ENCODE assay signal across 18 cellular contexts in genomic region chr1:11984559-11984958, GRCh38. TPM values are rescaled to one million over a fixed set of nuclear protein-coding genes. Genes with fewer than 3 reads are reported as not detected.
DNase-seq lines count a peak whose midpoint lies in the region; ATAC-seq, FAIRE-seq and TF ChIP-seq lines count a peak whose summit lies in the region.
"Had no signal": no experiment of that assay in that cellular context is flagged by ENCODE, and none has a peak within 500 bp of the region (broad histone marks: within the 10 kb centered on the region; RNA-seq: fewer than 3 reads in every experiment).

No MANE protein-coding gene starts in this region.

- H3K4me1 ChIP-seq in HepG2 (ENCODE audit: insufficient read depth, low read length) (peaks cover 67% of the 10 kb centered on the region), right lobe of liver (peaks cover 0 to 47% (median 9%) of the 10 kb centered on the region in 4 donors), gastroesophageal sphincter (peaks cover 0 to 94% (median 19%) of the 10 kb centered on the region in 3 donors), neutrophil (ENCODE audit: control insufficient read depth in 1 of 2, insufficient read depth in 1 of 2, low read depth in 1 of 2, low read length in 1 of 2) (peaks cover 78 to 79% of the 10 kb centered on the region in 2 experiments)

- peak overlapping the region; percentile 54 for H3K4me2 ChIP-seq in HepG2 (ENCODE audit: low read depth, low read length)

- H3K79me2 ChIP-seq in HepG2 (ENCODE audit: insufficient read depth, low read length) = peaks cover 61% of the 10 kb centered on the region

- H2AFZ ChIP-seq in HepG2 (ENCODE audit: low read length) = no peak overlapping the region

- TF ChIP-seq CTCF in HepG2 (CRISPR knock-in tag; IDR thresholded peaks at IDR 0.05) (no peak), right lobe of liver (IDR thresholded peaks at IDR 0.05) (no peak), gastroesophageal sphincter (IDR thresholded peaks at IDR 0.05) (no peak), neutrophil (IDR thresholded peaks at IDR 0.05) (no peak)

- peaks cover 0 to 3% of the 10 kb centered on the region in 2 experiments; a peak in 1 of 5 replicates for H3K27me3 ChIP-seq in HepG2 (ENCODE audit: control insufficient read depth in 1 of 2, insufficient read depth in 2 of 2, low read length in 2 of 2)
- H3K27me3 ChIP-seq in right lobe of liver = no peaks in the 10 kb centered on the region
- H3K27me3 ChIP-seq in gastroesophageal sphincter = no peaks in the 10 kb centered on the region
- no peaks in the 10 kb centered on the region for H3K27me3 ChIP-seq in neutrophil
- H3K27me3 ChIP-seq: BLaER1, tibial nerve had no signal

- no peak for TF ChIP-seq EP300 in HepG2 (IDR thresholded peaks at IDR 0.05; ENCODE audit: low read depth in 2 of 2, low read length in 2 of 2)
- TF ChIP-seq EP300 in HepG2 (CRISPR knock-in tag; IDR thresholded peaks at IDR 0.05; ENCODE audit: borderline replicate concordance) = no peak
- no peak for TF ChIP-seq EP300 in gastroesophageal sphincter (IDR thresholded peaks at IDR 0.05)

- no peaks in the 10 kb centered on the region; the same call in 1 of the 2 replicates for H4K20me1 ChIP-seq in HepG2 (ENCODE audit: insufficient read depth, low read length)

- CTCF ChIA-PET in HepG2 (lab: Yijun Ruan, JAX; ENCODE audit: low intra/inter-chr PET ratio, low total read pairs) = no interaction called here

- H3K4me3 ChIP-seq in HepG2 (replicated peaks in 1 of 3; ENCODE audit: insufficient read depth in 1 of 3, low read depth in 2 of 3, low read length in 3 of 3) (peak overlapping the region in 1 of 3 experiments; percentile 20; a peak in 1 of 6 replicates), right lobe of liver (no peak overlapping the region), gastroesophageal sphincter (no peak overlapping the region), neutrophil (ENCODE audit: low read depth in 1 of 2, low read length in 1 of 2) (peak overlapping the region; percentile 48 to 49)
- H3K4me3 ChIP-seq: BLaER1, tibial nerve had no signal

- TF ChIP-seq POLR2A in HepG2 (IDR thresholded peaks at IDR 0.05; ENCODE audit: insufficient read depth in 1 of 2, low read depth in 2 of 2, low read length in 2 of 2) (no peak), right lobe of liver (IDR thresholded peaks at IDR 0.05) (no peak), gastroesophageal sphincter (IDR thresholded peaks at IDR 0.05) (no peak)

- 63% methylated on average over 6 of the region's 6 CpGs for WGBS in HepG2 (ENCODE audit: low lambda C conversion rate)
- 79% methylated on average over 6 of the region's 6 CpGs for WGBS in right lobe of liver (ENCODE audit: insufficient coverage, low coverage, low lambda C conversion rate, missing lambda C conversion rate)
- 73% methylated on average over 6 of the region's 6 CpGs; no CpG with 5 or more reads in 1 of the 2 donors for WGBS in gastroesophageal sphincter (ENCODE audit: low coverage in 1 of 2), 2 donors

- H3K36me3 ChIP-seq in HepG2 (replicated peaks in 1 of 2; ENCODE audit: control insufficient read depth in 1 of 2, insufficient read depth in 2 of 2, low read length in 2 of 2) (peaks cover 21 to 41% of the 10 kb centered on the region in 2 experiments; a peak in 4 of 5 replicates), right lobe of liver (peaks cover 0 to 36% (median 3%) of the 10 kb centered on the region in 4 donors), gastroesophageal sphincter (peaks cover 0 to 77% of the 10 kb centered on the region in 2 donors), neutrophil (peaks cover 40% of the 10 kb centered on the region)

- no peak for TF ChIP-seq RAD21 in HepG2 (CRISPR knock-in tag; IDR thresholded peaks at IDR 0.05)

- intact Hi-C loops in HepG2 (cut with micrococcal nuclease; ENCODE audit: unreplicated experiment) = no loop called here
- intact Hi-C loops in right lobe of liver (cut with DNase I) = no loop called here

- BruUV-seq in HepG2 (replicated peaks; lab: Mats Ljungman, UMichigan) = no TSS peak

- H3K27ac ChIP-seq in HepG2 (ENCODE audit: extremely low read length, insufficient read depth, low read length) (peak overlapping the region; percentile 55), right lobe of liver (peak overlapping the region in 1 of 3 donors; percentile 40), gastroesophageal sphincter (peak overlapping the region in 3 of 4 donors; percentile 48 to 94 (median 91)), neutrophil (peak overlapping the region; percentile 97)
- H3K27ac ChIP-seq: BLaER1, tibial nerve had no signal

- ATAC-seq in HepG2 (no peak), right lobe of liver (no peak), gastroesophageal sphincter (no peak), HG03460 (IDR thresholded peaks at IDR 0.05; ENCODE audit: unreplicated experiment) (no peak), HG02678 (IDR thresholded peaks at IDR 0.05; ENCODE audit: unreplicated experiment) (no peak), HG03469 (IDR thresholded peaks at IDR 0.05; ENCODE audit: unreplicated experiment) (no peak)
- ATAC-seq: Panc1 had no signal

- POLR2A ChIA-PET in HepG2 (lab: Yijun Ruan, JAX) = interaction anchor here (1.2 to 2.4 kb wide), 2 partner anchors 77 to 247 kb away, joined by 4 to 8 read pairs; no protein-coding TSS in a partner anchor

- in situ Hi-C loops in HepG2 (cut with HindIII; ENCODE audit: extremely low pct_ligation_motif_present, low pct_unique_long_range_greater_than_20kb) = no loop called here

- H3K9ac ChIP-seq in HepG2 (ENCODE audit: insufficient read depth, low read depth, low read length) = peak overlapping the region; percentile 41; the same call in 1 of the 2 replicates
- H3K9ac ChIP-seq: BLaER1 had no signal

- peak; percentile 14 for DNase-seq in HepG2 (ENCODE audit: low spot score)
- no peak for DNase-seq in right lobe of liver
- DNase-seq in GDM1 (lab: John Stamatoyannopoulos, UW) = no peak
- DNase-seq: ACHN; activated CD4-positive, alpha-beta T cell treated with anti-CD3 and anti-CD28 coated beads, Interleukin-2, amount 10 ng/mL, durations not matched to agents 24 days and 14 days; effector CD8-positive, alpha-beta T cell; IMR-90; NCI-H2081; NCI-H446 treated with DMSO at 0.1 percent for 48 hours; stimulated activated CD4-positive, alpha-beta T cell treated with anti-CD3 and anti-CD28 coated beads, Interleukin-4, amount 100 ng/mL, for 24 hours had no signal

- no peak for FAIRE-seq in HepG2 (lab: Jason Lieb, UNC)

- H3K9me3 ChIP-seq in HepG2 (ENCODE audit: low read length) = no peaks in the 10 kb centered on the region
- H3K9me3 ChIP-seq in right lobe of liver = no peaks in the 10 kb centered on the region
- H3K9me3 ChIP-seq in gastroesophageal sphincter = no peaks in the 10 kb centered on the region
- H3K9me3 ChIP-seq in neutrophil = no peaks in the 10 kb centered on the region
- H3K9me3 ChIP-seq: BLaER1, tibial nerve had no signal

RNA-seq across cellular contexts. Expression of gene MFN2, which starts 4.3 kb away (rescaled TPM):
- total RNA-seq in HepG2 (2016; rRNA removed; fragmentation: Illumina TruSeq; extraction: Trizol) (60.9 and 76.3 TPM in 2 replicates), right lobe of liver (10 to 100 TPM; 46.2 to 64.0 (median 61.7) TPM), gastroesophageal sphincter (100 to 1,000 TPM; 117 to 236 (median 186) TPM)
- total RNA-seq in HepG2 (2016; cell fraction: cytosol; rRNA removed; fragmentation: Illumina TruSeq; extraction: Trizol; ENCODE audit: low read depth) = 7.7 and 8.0 TPM in 2 replicates
- 61.5 and 70.2 TPM in 2 replicates for total RNA-seq in HepG2 (2016; cell fraction: insoluble cytoplasmic fraction; rRNA removed; fragmentation: Illumina TruSeq; extraction: Trizol)
- total RNA-seq in HepG2 (2016; cell fraction: membrane; rRNA removed; fragmentation: Illumina TruSeq; extraction: Trizol) = 31.8 and 32.8 TPM in 2 replicates
- total RNA-seq in HepG2 (2016; cell fraction: nucleus; rRNA removed; fragmentation: Illumina TruSeq; extraction: Trizol) = 38.7 and 39.7 TPM in 2 replicates
- 38.7 and 41.0 TPM in 2 replicates for polyA plus RNA-seq in HepG2 (2011; rRNA removed)
- 31.7 and 32.9 TPM in 2 replicates for polyA plus RNA-seq in HepG2 (2011; cell fraction: cytosol; rRNA removed)
- polyA plus RNA-seq in HepG2 (2011; cell fraction: nucleus; rRNA removed) = 49.1 and 52.9 TPM in 2 replicates
- polyA plus RNA-seq in HepG2 (2012) = 42.4 and 55.4 TPM in 2 replicates
- polyA plus RNA-seq in HepG2 (2016; cell fraction: cytosol; fragmentation: Illumina TruSeq; extraction: Trizol; ENCODE audit: low read depth) = 4.0 and 4.2 TPM in 2 replicates
- 52.2 and 60.5 TPM in 2 replicates for polyA plus RNA-seq in HepG2 (2016; cell fraction: insoluble cytoplasmic fraction; fragmentation: Illumina TruSeq; extraction: Trizol; ENCODE audit: low read depth)
- polyA plus RNA-seq in HepG2 (2016; cell fraction: membrane; fragmentation: Illumina TruSeq; extraction: Trizol; ENCODE audit: low read depth) = 14.0 and 14.3 TPM in 2 replicates
- 45.1 and 48.2 TPM in 2 replicates for polyA plus RNA-seq in HepG2 (2016; cell fraction: nucleus; fragmentation: Illumina TruSeq; extraction: Trizol; ENCODE audit: insufficient read depth, low read depth)
- polyA minus RNA-seq in HepG2 (2011; rRNA and poly(A)+ RNA removed; ENCODE audit: low replicate concordance) = 83.9 and 88.4 TPM in 2 replicates
- polyA minus RNA-seq in HepG2 (2011; cell fraction: cytosol; rRNA and poly(A)+ RNA removed) = 26.6 and 33.4 TPM in 2 replicates
- 22.5 and 40.8 TPM in 2 replicates for polyA minus RNA-seq in HepG2 (2011; cell fraction: nucleus; rRNA and poly(A)+ RNA removed)

RNA-seq across cellular contexts. Expression of gene MIIP, which starts 34.7 kb away (rescaled TPM):
- total RNA-seq in HepG2 (2016; rRNA removed; fragmentation: Illumina TruSeq; extraction: Trizol) (23.6 and 35.2 TPM in 2 replicates), right lobe of liver (10 to 100 TPM in 5 of 6 experiments, 1 to 10 TPM in 1; 7.6 to 19.7 (median 12.1) TPM), gastroesophageal sphincter (10 to 100 TPM; 24.1 to 41.9 (median 31.8) TPM)
- total RNA-seq in HepG2 (2016; cell fraction: cytosol; rRNA removed; fragmentation: Illumina TruSeq; extraction: Trizol; ENCODE audit: low read depth) = 52.3 and 57.6 TPM in 2 replicates
- 21.8 and 38.2 TPM in 2 replicates for total RNA-seq in HepG2 (2016; cell fraction: insoluble cytoplasmic fraction; rRNA removed; fragmentation: Illumina TruSeq; extraction: Trizol)
- total RNA-seq in HepG2 (2016; cell fraction: membrane; rRNA removed; fragmentation: Illumina TruSeq; extraction: Trizol) = 42.3 and 49.9 TPM in 2 replicates
- total RNA-seq in HepG2 (2016; cell fraction: nucleus; rRNA removed; fragmentation: Illumina TruSeq; extraction: Trizol) = 27.2 and 31.9 TPM in 2 replicates
- polyA plus RNA-seq in HepG2 (2011; rRNA removed) = 23.0 and 31.1 TPM in 2 replicates
- 11.2 and 20.9 TPM in 2 replicates for polyA plus RNA-seq in HepG2 (2011; cell fraction: cytosol; rRNA removed)
- polyA plus RNA-seq in HepG2 (2011; cell fraction: nucleus; rRNA removed) = 166 and 217 TPM in 2 replicates
- 9.1 and 20.3 TPM in 2 replicates for polyA plus RNA-seq in HepG2 (2012)
- polyA plus RNA-seq in HepG2 (2016; cell fraction: cytosol; fragmentation: Illumina TruSeq; extraction: Trizol; ENCODE audit: low read depth) = 34.0 and 38.2 TPM in 2 replicates
- polyA plus RNA-seq in HepG2 (2016; cell fraction: insoluble cytoplasmic fraction; fragmentation: Illumina TruSeq; extraction: Trizol; ENCODE audit: low read depth) = 17.3 and 17.8 TPM in 2 replicates
- 27.7 and 34.3 TPM in 2 replicates for polyA plus RNA-seq in HepG2 (2016; cell fraction: membrane; fragmentation: Illumina TruSeq; extraction: Trizol; ENCODE audit: low read depth)
- polyA plus RNA-seq in HepG2 (2016; cell fraction: nucleus; fragmentation: Illumina TruSeq; extraction: Trizol; ENCODE audit: insufficient read depth, low read depth) = 63.8 and 70.7 TPM in 2 replicates
- 17.1 and 28.4 TPM in 2 replicates for polyA minus RNA-seq in HepG2 (2011; rRNA and poly(A)+ RNA removed; ENCODE audit: low replicate concordance)
- polyA minus RNA-seq in HepG2 (2011; cell fraction: cytosol; rRNA and poly(A)+ RNA removed) = 6.1 and 8.6 TPM in 2 replicates
- polyA minus RNA-seq in HepG2 (2011; cell fraction: nucleus; rRNA and poly(A)+ RNA removed) = 11.1 and 14.7 TPM in 2 replicates

RNA-seq across cellular contexts. Expression of gene PLOD1, which starts 50.0 kb away (rescaled TPM):
- total RNA-seq in HepG2 (2016; rRNA removed; fragmentation: Illumina TruSeq; extraction: Trizol) (31.0 and 70.1 TPM in 2 replicates), right lobe of liver (100 to 1,000 TPM in 2 of 6 experiments, 10 to 100 TPM in 4; 70.2 to 119 (median 93.8) TPM), gastroesophageal sphincter (100 to 1,000 TPM in 1 of 4 donors, 10 to 100 TPM in 3; 66.5 to 125 (median 70.1) TPM)
- total RNA-seq in HepG2 (2016; cell fraction: cytosol; rRNA removed; fragmentation: Illumina TruSeq; extraction: Trizol; ENCODE audit: low read depth) = 8.1 and 9.3 TPM in 2 replicates
- 23.8 and 71.6 TPM in 2 replicates for total RNA-seq in HepG2 (2016; cell fraction: insoluble cytoplasmic fraction; rRNA removed; fragmentation: Illumina TruSeq; extraction: Trizol)
- 22.0 and 25.0 TPM in 2 replicates for total RNA-seq in HepG2 (2016; cell fraction: membrane; rRNA removed; fragmentation: Illumina TruSeq; extraction: Trizol)
- 69.1 and 83.4 TPM in 2 replicates for total RNA-seq in HepG2 (2016; cell fraction: nucleus; rRNA removed; fragmentation: Illumina TruSeq; extraction: Trizol)
- 318 and 361 TPM in 2 replicates for polyA plus RNA-seq in HepG2 (2011; rRNA removed)
- polyA plus RNA-seq in HepG2 (2011; cell fraction: cytosol; rRNA removed) = 268 and 334 TPM in 2 replicates
- polyA plus RNA-seq in HepG2 (2011; cell fraction: nucleus; rRNA removed) = 289 and 340 TPM in 2 replicates
- polyA plus RNA-seq in HepG2 (2012) = 213 and 215 TPM in 2 replicates
- polyA plus RNA-seq in HepG2 (2016; cell fraction: cytosol; fragmentation: Illumina TruSeq; extraction: Trizol; ENCODE audit: low read depth) = 10.1 and 11.2 TPM in 2 replicates
- 27.4 and 35.7 TPM in 2 replicates for polyA plus RNA-seq in HepG2 (2016; cell fraction: insoluble cytoplasmic fraction; fragmentation: Illumina TruSeq; extraction: Trizol; ENCODE audit: low read depth)
- polyA plus RNA-seq in HepG2 (2016; cell fraction: membrane; fragmentation: Illumina TruSeq; extraction: Trizol; ENCODE audit: low read depth) = 15.6 and 19.4 TPM in 2 replicates
- polyA plus RNA-seq in HepG2 (2016; cell fraction: nucleus; fragmentation: Illumina TruSeq; extraction: Trizol; ENCODE audit: insufficient read depth, low read depth) = 135 and 151 TPM in 2 replicates
- polyA minus RNA-seq in HepG2 (2011; rRNA and poly(A)+ RNA removed; ENCODE audit: low replicate concordance) = 131 and 463 TPM in 2 replicates
- 175 and 181 TPM in 2 replicates for polyA minus RNA-seq in HepG2 (2011; cell fraction: cytosol; rRNA and poly(A)+ RNA removed)
- polyA minus RNA-seq in HepG2 (2011; cell fraction: nucleus; rRNA and poly(A)+ RNA removed) = 85.1 and 85.4 TPM in 2 replicates

RNA-seq across cellular contexts. Expression of gene KIAA2013, which starts 58.3 kb away (rescaled TPM):
- total RNA-seq in HepG2 (2016; rRNA removed; fragmentation: Illumina TruSeq; extraction: Trizol) (47.7 and 76.0 TPM in 2 replicates), right lobe of liver (10 to 100 TPM; 33.5 to 75.1 (median 43.0) TPM), gastroesophageal sphincter (100 to 1,000 TPM in 1 of 4 donors, 10 to 100 TPM in 3; 70.8 to 128 (median 83.8) TPM)
- 39.0 and 40.3 TPM in 2 replicates for total RNA-seq in HepG2 (2016; cell fraction: cytosol; rRNA removed; fragmentation: Illumina TruSeq; extraction: Trizol; ENCODE audit: low read depth)
- 45.3 and 75.8 TPM in 2 replicates for total RNA-seq in HepG2 (2016; cell fraction: insoluble cytoplasmic fraction; rRNA removed; fragmentation: Illumina TruSeq; extraction: Trizol)
- total RNA-seq in HepG2 (2016; cell fraction: membrane; rRNA removed; fragmentation: Illumina TruSeq; extraction: Trizol) = 84.9 and 91.5 TPM in 2 replicates
- 48.8 and 56.1 TPM in 2 replicates for total RNA-seq in HepG2 (2016; cell fraction: nucleus; rRNA removed; fragmentation: Illumina TruSeq; extraction: Trizol)
- polyA plus RNA-seq in HepG2 (2011; rRNA removed) = 141 and 163 TPM in 2 replicates
- polyA plus RNA-seq in HepG2 (2011; cell fraction: cytosol; rRNA removed) = 151 and 283 TPM in 2 replicates
- polyA plus RNA-seq in HepG2 (2011; cell fraction: nucleus; rRNA removed) = 137 and 147 TPM in 2 replicates
- polyA plus RNA-seq in HepG2 (2012) = 61.9 and 67.1 TPM in 2 replicates
- 45.1 and 45.9 TPM in 2 replicates for polyA plus RNA-seq in HepG2 (2016; cell fraction: cytosol; fragmentation: Illumina TruSeq; extraction: Trizol; ENCODE audit: low read depth)
- 53.5 and 55.6 TPM in 2 replicates for polyA plus RNA-seq in HepG2 (2016; cell fraction: insoluble cytoplasmic fraction; fragmentation: Illumina TruSeq; extraction: Trizol; ENCODE audit: low read depth)
- 73.8 and 79.8 TPM in 2 replicates for polyA plus RNA-seq in HepG2 (2016; cell fraction: membrane; fragmentation: Illumina TruSeq; extraction: Trizol; ENCODE audit: low read depth)
- polyA plus RNA-seq in HepG2 (2016; cell fraction: nucleus; fragmentation: Illumina TruSeq; extraction: Trizol; ENCODE audit: insufficient read depth, low read depth) = 92.2 and 94.4 TPM in 2 replicates
- polyA minus RNA-seq in HepG2 (2011; rRNA and poly(A)+ RNA removed; ENCODE audit: low replicate concordance) = 68.1 and 270 TPM in 2 replicates
- 85.2 and 94.3 TPM in 2 replicates for polyA minus RNA-seq in HepG2 (2011; cell fraction: cytosol; rRNA and poly(A)+ RNA removed)
- polyA minus RNA-seq in HepG2 (2011; cell fraction: nucleus; rRNA and poly(A)+ RNA removed) = 25.0 and 28.0 TPM in 2 replicates

Comparison
In these comparisons a context has a peak if more than half of its experiments do, and no peak if none do; other contexts are left out.
1. H3K4me3 ChIP-seq: peak in neutrophil (2 of 2); none in right lobe of liver (0 of 3) and gastroesophageal sphincter (0 of 2).